2 cellular contexts compared by ENCODE assay signal in genomic region chr3:100044369-100044768, GRCh38.
TF ChIP-seq lines count a peak whose summit lies in the region.

No MANE protein-coding gene starts in this region.

TF ChIP-seq in IMR-90, 13 proteins besides CTCF, POLR2A, EP300 and RAD21 (continued from another document):
- no peak for TF ChIP-seq USF2 (IDR thresholded peaks at IDR 0.05; ENCODE audit: low read depth, low read length)

TF ChIP-seq in SK-N-SH treated with all-trans-retinoic acid at 6 μM for 48 hours, 23 proteins besides CTCF, POLR2A, EP300 and RAD21 (continued from another document):
- TF ChIP-seq TSHZ2 (CRISPR knock-in tag; IDR thresholded peaks at IDR 0.05) = no peak
- no peak for TF ChIP-seq ISL1 (CRISPR knock-in tag; IDR thresholded peaks at IDR 0.05)
- no peak for TF ChIP-seq ESRRG (CRISPR knock-in tag; IDR thresholded peaks at IDR 0.05)
- TF ChIP-seq BACH2 (CRISPR knock-in tag; IDR thresholded peaks at IDR 0.05; ENCODE audit: borderline replicate concordance) = no peak
- no peak for TF ChIP-seq RARB (CRISPR knock-in tag; IDR thresholded peaks at IDR 0.05)
- TF ChIP-seq POU6F1 (CRISPR knock-in tag; IDR thresholded peaks at IDR 0.05; ENCODE audit: borderline replicate concordance, low read depth) = no peak
- TF ChIP-seq PATZ1 (CRISPR knock-in tag; IDR thresholded peaks at IDR 0.05; ENCODE audit: borderline replicate concordance) = no peak
